In genomic region chr12:122870867-122871664, GRCh38 we compare ENCODE assay signal across 8 cellular contexts. TPM values are rescaled to one million over a fixed set of nuclear protein-coding genes. Genes with fewer than 3 reads are reported as not detected.
DNase-seq lines count a peak whose midpoint lies in the region; ATAC-seq and TF ChIP-seq lines count a peak whose summit lies in the region.

No MANE protein-coding gene starts in this region.

- peaks cover 34% of the 10 kb centered on the region for H3K36me3 ChIP-seq in SJCRH30

- ATAC-seq in HG02973 (IDR thresholded peaks at IDR 0.05; ENCODE audit: unreplicated experiment), result no peak

- H3K27ac ChIP-seq in SJCRH30, result peak overlapping the region; percentile 82

- H3K27me3 ChIP-seq in SJCRH30, result no peaks in the 10 kb centered on the region

- H3K4me1 ChIP-seq in SJCRH30, result peaks cover 30% of the 10 kb centered on the region

- TF ChIP-seq CTCF in fibroblast of pulmonary artery (IDR thresholded peaks at IDR 0.05; ENCODE audit: low read length, missing control alignments), result no peak

- intact Hi-C loops in posterior vena cava (cut with DNase I), result no loop called here

- no peaks in the 10 kb centered on the region for H3K9me3 ChIP-seq in SJCRH30 (replicated peaks)

- DNase-seq in DMS79 (lab: John Stamatoyannopoulos, UW) (peak; percentile 67), SJCRH30 (peak in 1 of 2 experiments; percentile 47), fibroblast of pulmonary artery (ENCODE audit: low read depth) (peak; percentile 65), posterior vena cava (ENCODE audit: low spot score) (peak; percentile 76), GM19238 (ENCODE audit: insufficient read length, low spot score) (no peak), HCEC 1CT (no peak), COLO668 (lab: John Stamatoyannopoulos, UW; ENCODE audit: unreplicated experiment) (no peak)

- H3K4me3 ChIP-seq in SJCRH30 (peak overlapping the region; percentile 33), fibroblast of pulmonary artery (replicated peaks; ENCODE audit: low read depth, low read length) (peak overlapping the region; percentile 19)

RNA-seq across cellular contexts. Expression of gene VPS37B, which starts 24.9 kb away (rescaled TPM):
- total RNA-seq in SJCRH30 (2014; rRNA removed; shearing (Covaris generic)), result 33.2 and 34.2 TPM in 2 replicates
- total RNA-seq in posterior vena cava, result 10 to 100 TPM; 18.3 to 22.3 TPM

RNA-seq across cellular contexts. Expression of gene HIP1R, which starts 35.8 kb away (rescaled TPM):
- total RNA-seq in SJCRH30 (2014; rRNA removed; shearing (Covaris generic)), result 6.5 and 9.8 TPM in 2 replicates
- 10 to 100 TPM; 12.8 to 19.3 TPM for total RNA-seq in posterior vena cava

Comparison
In these comparisons a context has a peak if more than half of its experiments do, and no peak if none do; other contexts are left out.
1. DNase-seq: peak in DMS79 (single experiment), fibroblast of pulmonary artery (single experiment) and posterior vena cava (single experiment); none in GM19238 (single experiment), HCEC 1CT (single experiment) and COLO668 (single experiment).